1 cellular context compared by ENCODE assay signal in genomic region chr7:112086496-112087254, GRCh38.
A peak's percentile ranks its signal among the peaks of the same experiment; 100 is the strongest.
TF ChIP-seq lines count a peak whose summit lies in the region.

No MANE protein-coding gene starts in this region.

TF ChIP-seq in HepG2, 621 proteins besides CTCF, POLR2A, EP300 and RAD21 (continued from another document and continues in another):
- no peak for TF ChIP-seq ZXDC (CRISPR knock-in tag; IDR thresholded peaks at IDR 0.05)
- TF ChIP-seq ZNF30 (CRISPR knock-in tag; IDR thresholded peaks at IDR 0.05): no peak
- TF ChIP-seq ZNF598 (CRISPR knock-in tag; IDR thresholded peaks at IDR 0.05; ENCODE audit: borderline replicate concordance): no peak
- no peak for TF ChIP-seq TRIM22 (IDR thresholded peaks at IDR 0.05)
- TF ChIP-seq ATF2 (CRISPR knock-in tag; IDR thresholded peaks at IDR 0.05): 0 out of 2 replicates have a peak, but pooled peaks have one; percentile 26
- TF ChIP-seq AGO2 (optimal IDR thresholded peaks at IDR 0.05; ENCODE audit: low read depth, low read length): no peak
- TF ChIP-seq ZNF562 (CRISPR knock-in tag; IDR thresholded peaks at IDR 0.05; ENCODE audit: borderline replicate concordance): no peak
- no peak for TF ChIP-seq MYNN (CRISPR knock-in tag; IDR thresholded peaks at IDR 0.05; ENCODE audit: low read depth)
- no peak for TF ChIP-seq ZNF10 (CRISPR knock-in tag; IDR thresholded peaks at IDR 0.05; ENCODE audit: borderline replicate concordance, low read depth)
- TF ChIP-seq SMAD1 (CRISPR knock-in tag; IDR thresholded peaks at IDR 0.05; ENCODE audit: borderline replicate concordance, low read depth): no peak
- no peak for TF ChIP-seq ZNF318 (CRISPR knock-in tag; IDR thresholded peaks at IDR 0.05)
- peak; percentile 29; the same call in 1 of the 2 replicates for TF ChIP-seq SKIL (CRISPR knock-in tag; IDR thresholded peaks at IDR 0.05; ENCODE audit: borderline replicate concordance)
- TF ChIP-seq HNRNPK (IDR thresholded peaks at IDR 0.05; ENCODE audit: low read depth, low read length, poor library complexity, severe bottlenecking): no peak
- no peak for TF ChIP-seq ZNF75D (CRISPR knock-in tag; IDR thresholded peaks at IDR 0.05; ENCODE audit: borderline replicate concordance)
- no peak for TF ChIP-seq PBX3 (CRISPR knock-in tag; IDR thresholded peaks at IDR 0.05; ENCODE audit: borderline replicate concordance)
- TF ChIP-seq ARID4A (CRISPR knock-in tag; IDR thresholded peaks at IDR 0.05; ENCODE audit: borderline replicate concordance): peak; percentile 43; the same call in 1 of the 2 replicates
- no peak for TF ChIP-seq TBL1XR1 (IDR thresholded peaks at IDR 0.05; ENCODE audit: borderline replicate concordance, low read length, partially characterized antibody)
- TF ChIP-seq ZNF615 (CRISPR knock-in tag; IDR thresholded peaks at IDR 0.05; ENCODE audit: borderline replicate concordance): no peak
- TF ChIP-seq ZNF709 (CRISPR knock-in tag; IDR thresholded peaks at IDR 0.05): no peak
- TF ChIP-seq ZNF24 (IDR thresholded peaks at IDR 0.05): no peak
- TF ChIP-seq CHD4 (IDR thresholded peaks at IDR 0.05; ENCODE audit: borderline replicate concordance, low read length): no peak
- no peak for TF ChIP-seq ZNF839 (CRISPR knock-in tag; IDR thresholded peaks at IDR 0.05; ENCODE audit: borderline replicate concordance)
- no peak for TF ChIP-seq NFKB2 (CRISPR knock-in tag; IDR thresholded peaks at IDR 0.05; ENCODE audit: borderline replicate concordance)
- no peak for TF ChIP-seq ZFP91 (CRISPR knock-in tag; IDR thresholded peaks at IDR 0.05; ENCODE audit: borderline replicate concordance)
- TF ChIP-seq KLF16 (CRISPR knock-in tag; IDR thresholded peaks at IDR 0.05): peak in 1 of 2 experiments; percentile 40; a peak in 1 of 4 replicates
- TF ChIP-seq RCOR2 (CRISPR knock-in tag; IDR thresholded peaks at IDR 0.05): peak; percentile 56; the same call in 1 of the 2 replicates
- no peak for TF ChIP-seq FOXA1 (IDR thresholded peaks at IDR 0.05)
- TF ChIP-seq FOXA1 (CRISPR knock-in tag; IDR thresholded peaks at IDR 0.05): peak; percentile 80
- peak; percentile 49; the same call in 1 of the 2 replicates for TF ChIP-seq DMAP1 (CRISPR knock-in tag; IDR thresholded peaks at IDR 0.05)
- no peak for TF ChIP-seq SRF (IDR thresholded peaks at IDR 0.05; ENCODE audit: low read depth, low read length)
- 0 out of 2 replicates have a peak, but pooled peaks have one; percentile 32 for TF ChIP-seq ZSCAN31 (CRISPR knock-in tag; IDR thresholded peaks at IDR 0.05; ENCODE audit: low read depth)
- no peak for TF ChIP-seq IKZF1 (IDR thresholded peaks at IDR 0.05)
- no peak for TF ChIP-seq ZSCAN25 (CRISPR knock-in tag; IDR thresholded peaks at IDR 0.05)
- TF ChIP-seq ZNF468 (CRISPR knock-in tag; IDR thresholded peaks at IDR 0.05): no peak
- no peak for TF ChIP-seq SALL2 (CRISPR knock-in tag; IDR thresholded peaks at IDR 0.05)
- TF ChIP-seq SRSF4 (IDR thresholded peaks at IDR 0.05; ENCODE audit: low read depth, low read length, poor library complexity, severe bottlenecking): no peak
